ENCODE assay signal across 9 cellular contexts in genomic region chr14:39251547-39251946, GRCh38.
"Had no signal": no experiment of that assay in that cellular context is flagged by ENCODE, and none has a peak within 500 bp of the region (broad histone marks: within the 10 kb centered on the region; RNA-seq: fewer than 3 reads in every experiment).

No MANE protein-coding gene starts in this region.

- DNase-seq: GM23248, GOT3, H7, HFFc6, KG1 had no signal

- ATAC-seq: HCT116, K562 had no signal

- H2AFZ ChIP-seq: GM23248 had no signal

- H3K36me3 ChIP-seq: HAP-1 had no signal

- H3K9me3 ChIP-seq: HAP-1 had no signal

- H3K4me3 ChIP-seq: GM23248, HAP-1, K562 had no signal

- H3K4me1 ChIP-seq: HAP-1 had no signal

- FAIRE-seq: K562 had no signal

- H3K27ac ChIP-seq: GM23248, HL-60 had no signal

- H3K9ac ChIP-seq: GM23248 had no signal
